In the genomic region with DNA sequence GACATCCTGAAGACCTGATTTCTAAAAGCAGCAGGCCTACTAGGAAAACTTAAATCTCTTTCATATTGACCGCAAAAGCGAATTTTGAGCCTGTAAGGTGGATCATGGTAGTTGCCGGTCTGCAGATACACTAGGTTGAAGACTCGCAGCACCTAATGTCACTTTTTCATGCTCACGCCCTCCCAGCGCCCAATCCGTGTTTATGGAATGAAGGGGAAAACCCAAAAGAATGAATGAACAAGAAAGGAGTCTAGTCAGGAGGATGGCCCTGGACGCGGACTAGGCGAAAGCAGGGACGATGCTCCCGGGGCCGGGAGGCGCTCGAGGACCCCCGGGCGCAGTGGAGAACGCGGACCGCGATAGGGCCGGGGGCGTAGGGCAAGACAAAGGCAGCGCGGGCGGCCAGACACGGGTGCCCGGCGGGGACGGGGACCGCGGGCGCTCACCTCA, we compare ENCODE assay signal across 8 cellular contexts. TPM values are rescaled to one million over a fixed set of nuclear protein-coding genes. Genes with fewer than 3 reads are reported as not detected.
DNase-seq lines count a peak whose midpoint lies in the region; ATAC-seq and TF ChIP-seq lines count a peak whose summit lies in the region.

No MANE protein-coding gene starts in this region.

- TF ChIP-seq POLR2A in gastrocnemius medialis (IDR thresholded peaks at IDR 0.05), result no peak

- H3K56ac ChIP-seq in H9 (ENCODE audit: insufficient read length, low read depth, low read length), result no peak overlapping the region

- CTCF ChIA-PET in AG04449 (lab: Yijun Ruan, JAX), result interaction anchor here (0.7 to 5.6 kb wide), 17 partner anchors 10 to 184 kb away, joined by 3 to 50 read pairs (median 5); no protein-coding TSS in a partner anchor
- CTCF ChIA-PET in WTC11 (lab: Charles Lee), result interaction anchor here (0.5 to 1.8 kb wide), 7 partner anchors 12 to 182 kb away, joined by 4 to 13 read pairs (median 5); no protein-coding TSS in a partner anchor

- H3K23me2 ChIP-seq in H9 (ENCODE audit: insufficient read length, low read depth, low read length, poor library complexity, severe bottlenecking), result peaks cover 10% of the 10 kb centered on the region

- H3K27me3 ChIP-seq in H9 (ENCODE audit: insufficient read depth, low read length), result peaks cover 4% of the 10 kb centered on the region; the same call in 1 of the 2 replicates
- no peaks in the 10 kb centered on the region for H3K27me3 ChIP-seq in foreskin keratinocyte
- no peaks in the 10 kb centered on the region for H3K27me3 ChIP-seq in gastrocnemius medialis

- H4K20me1 ChIP-seq in H9 (ENCODE audit: control insufficient read depth, insufficient read depth, insufficient read length), result no peaks in the 10 kb centered on the region

- in situ Hi-C loops in gastrocnemius medialis (cut with MboI; ENCODE audit: low sequenced_read_pairs in 4 of 4), result loop anchor here in 2 of 4 donors (10.0 kb wide), 2 partner anchors 111 to 549 kb away; partner anchors contain the start of gene GSTA4 (in 1 of the 2)

- no CpG with 5 or more reads among the region's 33 CpGs for WGBS in H9 (ENCODE audit: extremely low coverage, insufficient read length, low lambda C conversion rate)

- peak overlapping the region; percentile 25 to 98 (median 27); a peak in 5 of 7 replicates for H3K27ac Mint-ChIP-seq in H9
- H3K27ac Mint-ChIP-seq in WTC11, result peak overlapping the region; percentile 96

- H3K4me3 Mint-ChIP-seq in H9, result peak overlapping the region; percentile 90 to 97
- H3K4me3 Mint-ChIP-seq in WTC11, result peak overlapping the region; percentile 99

- H3K36me3 Mint-ChIP-seq in H9 (ENCODE audit: insufficient read depth in 1 of 3, low read depth in 3 of 3), result peaks cover 0 to 10% (median 9%) of the 10 kb centered on the region in 3 experiments; a peak in 6 of 7 replicates
- H3K36me3 Mint-ChIP-seq in WTC11, result no peaks in the 10 kb centered on the region; the same call in 1 of the 2 replicates

- DNase-seq in AG04449 (ENCODE audit: low read depth, low spot score) (no peak), H9 (no peak), WTC11 (ENCODE audit: low spot score) (no peak), foreskin keratinocyte (peak in 1 of 2 donors; percentile 17), gastrocnemius medialis (no peak), occipital lobe (lab: John Stamatoyannopoulos, UW) (no peak)

- peaks cover 21% of the 10 kb centered on the region; the same call in 1 of the 2 replicates for H3K79me2 ChIP-seq in H9 (ENCODE audit: insufficient read depth, low read length)

- no peak overlapping the region for H2BK20ac ChIP-seq in H9 (ENCODE audit: low read depth, low read length, poor library complexity, severe bottlenecking)

- H3K23ac ChIP-seq in H9 (ENCODE audit: insufficient read length, low read depth, low read length), result no peak overlapping the region

- H3K14ac ChIP-seq in H9 (ENCODE audit: insufficient read depth, low read length), result peak overlapping the region; percentile 98

- peak overlapping the region; percentile 59 for H4K5ac ChIP-seq in H9 (ENCODE audit: insufficient read length, low read depth, low read length)

- no peak overlapping the region for H4K8ac ChIP-seq in H9 (replicated peaks; ENCODE audit: insufficient read length, low read depth, low read length)

- no peaks in the 10 kb centered on the region for H3K9me3 ChIP-seq in H9 (ENCODE audit: control insufficient read depth, low read depth, low read length)
- no peaks in the 10 kb centered on the region for H3K9me3 ChIP-seq in gastrocnemius medialis

- H3K27ac ChIP-seq in H9 (ENCODE audit: insufficient read length, low read depth, low read length) (no peak overlapping the region), foreskin keratinocyte (peak overlapping the region; percentile 88), gastrocnemius medialis (peak overlapping the region; percentile 92 to 98 (median 96))

- H3K4me1 Mint-ChIP-seq in H9 (peaks cover 51 to 55% of the 10 kb centered on the region in 2 experiments), WTC11 (peaks cover 71% of the 10 kb centered on the region)

- intact Hi-C loops in gastrocnemius medialis (cut with DNase I; ENCODE audit: low total_unique reads), result loop anchor here (1.0 to 2.0 kb wide), 4 partner anchors 51 to 183 kb away; no protein-coding TSS in a partner anchor

- H3K9me3 Mint-ChIP-seq in H9, result no peaks in the 10 kb centered on the region; a peak in 1 of 5 replicates
- peaks cover under 1% of the 10 kb centered on the region for H3K9me3 Mint-ChIP-seq in WTC11

- H3K27me3 Mint-ChIP-seq in H9 (ENCODE audit: low read depth) (peaks cover 27% of the 10 kb centered on the region), WTC11 (ENCODE audit: low read depth) (peaks cover 25% of the 10 kb centered on the region)

- no peak overlapping the region for H3K4ac ChIP-seq in H9 (ENCODE audit: low read depth, low read length)

- no peak; the same call in 1 of the 2 replicates for ATAC-seq in WTC11
- ATAC-seq in foreskin keratinocyte, result no peak
- peak in 1 of 2 donors; percentile 1 for ATAC-seq in gastrocnemius medialis
- ATAC-seq in HG03108 (IDR thresholded peaks at IDR 0.05; ENCODE audit: unreplicated experiment), result no peak
- ATAC-seq in HG02759 (IDR thresholded peaks at IDR 0.05; ENCODE audit: unreplicated experiment), result no peak

- POLR2A ChIA-PET in AG04449 (lab: Yijun Ruan, JAX), result interaction anchor here (1.7 kb wide), 1 partner anchor 47 kb away, joined by 13 read pairs; no protein-coding TSS in a partner anchor
- POLR2A ChIA-PET in WTC11 (lab: Charles Lee), result interaction anchor here (1.5 kb wide), 1 partner anchor 12 kb away, joined by 4 read pairs; no protein-coding TSS in a partner anchor

- H3T11ph ChIP-seq in H9 (ENCODE audit: low read length), result no peak overlapping the region

- no peak overlapping the region for H2BK5ac ChIP-seq in H9 (ENCODE audit: insufficient read length, low read length)

- H3K4me3 ChIP-seq in AG04449 (ENCODE audit: low read depth, low read length) (peak overlapping the region; percentile 85), gastrocnemius medialis (peak overlapping the region; percentile 67 to 98 (median 81))

- H2BK15ac ChIP-seq in H9 (ENCODE audit: low read depth, low read length), result no peak overlapping the region

- H2AFZ ChIP-seq in H9 (ENCODE audit: low read length), result no peak overlapping the region

- H3K4me1 ChIP-seq in H9 (ENCODE audit: insufficient read depth, low read length) (peaks cover 2% of the 10 kb centered on the region; the same call in 1 of the 2 replicates), foreskin keratinocyte (peaks cover 22% of the 10 kb centered on the region), gastrocnemius medialis (peaks cover 52 to 53% of the 10 kb centered on the region in 2 donors)

- peak overlapping the region; percentile 75 for H3K9ac ChIP-seq in H9 (ENCODE audit: extremely low read depth, insufficient read length, low read length)

- H2BK12ac ChIP-seq in H9 (ENCODE audit: insufficient read length, low read depth, low read length), result no peak overlapping the region

- no peaks in the 10 kb centered on the region for H3K36me3 ChIP-seq in gastrocnemius medialis

- no peak for TF ChIP-seq CTCF in AG04449 (IDR thresholded peaks at IDR 0.05; ENCODE audit: insufficient read depth, low read length, missing control alignments)
- TF ChIP-seq CTCF in H9 (conservative IDR thresholded peaks at IDR 0.05), result no peak
- TF ChIP-seq CTCF in WTC11 (IDR thresholded peaks at IDR 0.05), result no peak
- no peak for TF ChIP-seq CTCF in foreskin keratinocyte (conservative IDR thresholded peaks at IDR 0.05)
- no peak for TF ChIP-seq CTCF in gastrocnemius medialis (IDR thresholded peaks at IDR 0.05 in 4 of 5, conservative IDR thresholded peaks at IDR 0.05 in 1 of 5)

- peaks cover 5% of the 10 kb centered on the region for H3K79me1 ChIP-seq in H9 (ENCODE audit: insufficient read depth, low read depth, low read length, poor library complexity, severe bottlenecking)

- H3K4me2 ChIP-seq in H9 (ENCODE audit: insufficient read depth, insufficient read length, low read length), result peak overlapping the region; percentile 97

- H2AK5ac ChIP-seq in H9 (ENCODE audit: insufficient read length, low read length), result no peak overlapping the region

- no peak overlapping the region for H4K91ac ChIP-seq in H9 (ENCODE audit: insufficient read length, low read depth, low read length)

- H2BK120ac ChIP-seq in H9 (ENCODE audit: low read depth, low read length, poor library complexity, severe bottlenecking), result no peak overlapping the region

- H3K18ac ChIP-seq in H9 (ENCODE audit: insufficient read length, low read depth, low read length), result peak overlapping the region; percentile 91

TF ChIP-seq in WTC11, 78 proteins besides CTCF, POLR2A, EP300 and RAD21:
- TF ChIP-seq CREB1 (CRISPR knock-in tag; IDR thresholded peaks at IDR 0.05) (no peak), GRHL2 (CRISPR knock-in tag; IDR thresholded peaks at IDR 0.05; ENCODE audit: insufficient replicate concordance, severe bottlenecking) (no peak)

RNA-seq across cellular contexts. Expression of gene GCLC, which starts 0.8 kb away (rescaled TPM):
- total RNA-seq in H9 (2021) (48.2 and 55.5 TPM in 2 replicates), WTC11 (2021) (33.8 to 47.1 TPM (median 38.6 TPM) in 3 replicates), foreskin keratinocyte (40.2 and 43.1 TPM in 2 replicates), gastrocnemius medialis (10 to 100 TPM; 16.4 to 29.0 (median 20.5) TPM), occipital lobe (15.8 TPM)
- 9.9 and 15.5 TPM in 2 replicates for polyA plus RNA-seq in foreskin keratinocyte
